Comparison of ENCODE assay signal across 8 cellular contexts in genomic region chr1:51517361-51518032, GRCh38. TPM values are rescaled to one million over a fixed set of nuclear protein-coding genes. Genes with fewer than 3 reads are reported as not detected.
DNase-seq lines count a peak whose midpoint lies in the region; ATAC-seq and TF ChIP-seq lines count a peak whose summit lies in the region.

No MANE protein-coding gene starts in this region.

- TF ChIP-seq POLR2A in gastroesophageal sphincter (IDR thresholded peaks at IDR 0.05) (no peak), sigmoid colon (IDR thresholded peaks at IDR 0.05) (no peak)

- no peaks in the 10 kb centered on the region for H3K27me3 ChIP-seq in cardiac muscle cell
- H3K27me3 ChIP-seq in WERI-Rb-1 (ENCODE audit: insufficient read depth, low read depth, severe bottlenecking), result no peaks in the 10 kb centered on the region
- H3K27me3 ChIP-seq in gastroesophageal sphincter, result no peaks in the 10 kb centered on the region
- H3K27me3 ChIP-seq in sigmoid colon, result no peaks in the 10 kb centered on the region

- ATAC-seq in Right ventricle myocardium superior (ENCODE audit: poor library complexity) (no peak), gastroesophageal sphincter (no peak), GM18520 (IDR thresholded peaks at IDR 0.05; ENCODE audit: unreplicated experiment) (no peak), GM21825 (IDR thresholded peaks at IDR 0.05; ENCODE audit: unreplicated experiment) (no peak)

- peak overlapping the region; percentile 95 for H3K27ac ChIP-seq in cardiac muscle cell
- peak overlapping the region; percentile 84 for H3K27ac ChIP-seq in WERI-Rb-1
- H3K27ac ChIP-seq in gastroesophageal sphincter, result peak overlapping the region; percentile 22 to 90 (median 88)
- H3K27ac ChIP-seq in sigmoid colon, result peak overlapping the region; percentile 85 to 95 (median 92)

- intact Hi-C loops in Right ventricle myocardium superior (cut with DNase I) (loop anchor here (5.0 kb wide), 1 partner anchor 95 kb away; no protein-coding TSS in a partner anchor), sigmoid colon (cut with DNase I) (loop anchor here (5.0 to 10.0 kb wide), 4 partner anchors 95 to 543 kb away; partner anchors contain the start of genes CDKN2C, OSBPL9 and RNF11)

- H3K9me3 ChIP-seq in cardiac muscle cell (ENCODE audit: low read depth), result no peaks in the 10 kb centered on the region
- H3K9me3 ChIP-seq in WERI-Rb-1 (ENCODE audit: severe bottlenecking), result peaks cover 4% of the 10 kb centered on the region
- no peaks in the 10 kb centered on the region for H3K9me3 ChIP-seq in gastroesophageal sphincter
- no peaks in the 10 kb centered on the region for H3K9me3 ChIP-seq in sigmoid colon

- peak overlapping the region; percentile 97 for H3K4me3 ChIP-seq in cardiac muscle cell
- peak overlapping the region; percentile 71 for H3K4me3 ChIP-seq in WERI-Rb-1 (ENCODE audit: low read depth, low read length)
- peak overlapping the region; percentile 50 to 64 for H3K4me3 ChIP-seq in gastroesophageal sphincter
- peak overlapping the region; percentile 68 to 96 (median 89) for H3K4me3 ChIP-seq in sigmoid colon

- 2 to 14% methylated on average over 3 to 4 of the region's 7 CpGs for WGBS in gastroesophageal sphincter (ENCODE audit: low coverage in 1 of 2), 2 donors
- 3 to 10% methylated on average over 7 of the region's 7 CpGs for WGBS in sigmoid colon, 2 donors

- TF ChIP-seq CTCF in cardiac muscle cell (IDR thresholded peaks at IDR 0.05; ENCODE audit: low read depth, low read length) (no peak), WERI-Rb-1 (IDR thresholded peaks at IDR 0.05; ENCODE audit: low read depth, low read length) (no peak), gastroesophageal sphincter (IDR thresholded peaks at IDR 0.05) (no peak), sigmoid colon (IDR thresholded peaks at IDR 0.05) (no peak)

- DNase-seq in cardiac muscle cell (ENCODE audit: low read depth in 1 of 2, low spot score in 1 of 2) (peak in 1 of 2 donors; percentile 53), Right ventricle myocardium superior (no peak), WERI-Rb-1 (no peak), sigmoid colon (no peak), NCI-H226 (no peak)

- peaks cover 22% of the 10 kb centered on the region for H3K4me1 ChIP-seq in cardiac muscle cell (ENCODE audit: low read depth)
- peaks cover 10 to 58% (median 17%) of the 10 kb centered on the region in 3 donors for H3K4me1 ChIP-seq in gastroesophageal sphincter
- peaks cover 3 to 53% (median 35%) of the 10 kb centered on the region in 4 donors for H3K4me1 ChIP-seq in sigmoid colon

- no peaks in the 10 kb centered on the region for H3K36me3 ChIP-seq in cardiac muscle cell
- no peaks in the 10 kb centered on the region for H3K36me3 ChIP-seq in WERI-Rb-1
- H3K36me3 ChIP-seq in gastroesophageal sphincter, result no peaks in the 10 kb centered on the region
- H3K36me3 ChIP-seq in sigmoid colon, result no peaks in the 10 kb centered on the region

- TF ChIP-seq EP300 in gastroesophageal sphincter (IDR thresholded peaks at IDR 0.05) (no peak), sigmoid colon (IDR thresholded peaks at IDR 0.05) (no peak)

RNA-seq across cellular contexts. Expression of gene EPS15, which starts 1.6 kb away (rescaled TPM):
- total RNA-seq in cardiac muscle cell (66.4 and 110 TPM in 2 replicates), Right ventricle myocardium superior (72.5 TPM), gastroesophageal sphincter (100 to 1,000 TPM in 1 of 4 donors, 10 to 100 TPM in 3; 53.5 to 106 (median 74.2) TPM), sigmoid colon (100 to 1,000 TPM in 3 of 4 donors, 10 to 100 TPM in 1; 72.4 to 131 (median 103) TPM)
- polyA plus RNA-seq in cardiac muscle cell (34.1 and 57.5 TPM in 2 replicates), sigmoid colon (10 to 100 TPM; 16.4 to 19.2 (median 18.6) TPM)
